ENCODE assay signal across 5 cellular contexts in the genomic region with DNA sequence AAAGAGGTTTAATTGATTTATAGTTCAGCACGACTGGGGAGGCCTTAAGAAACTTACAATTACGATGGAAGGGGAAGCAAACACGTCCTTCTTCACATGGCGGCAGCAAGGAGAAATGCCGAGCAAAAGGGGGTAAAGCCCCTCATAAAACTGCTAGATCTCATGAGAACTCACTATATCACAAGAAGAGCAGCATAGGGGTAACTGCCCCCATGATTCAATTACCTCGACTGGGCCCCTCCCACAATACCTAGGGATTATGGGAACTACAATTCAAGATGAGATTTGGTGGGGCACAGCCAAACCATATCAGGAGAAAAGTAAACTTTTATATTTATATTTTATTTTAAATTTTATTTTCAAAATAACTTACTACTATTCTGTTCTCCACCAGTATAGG.
"Had no signal": no experiment of that assay in that cellular context is flagged by ENCODE, and none has a peak within 500 bp of the region (broad histone marks: within the 10 kb centered on the region; RNA-seq: fewer than 3 reads in every experiment).

No MANE protein-coding gene starts in this region.

- H3K4me3 ChIP-seq: K562 had no signal

- ATAC-seq: HepG2, K562 had no signal

- DNase-seq: IMR-90, KBM-7, KG1 had no signal
